Comparison of ENCODE assay signal across 1 cellular context in the genomic region with DNA sequence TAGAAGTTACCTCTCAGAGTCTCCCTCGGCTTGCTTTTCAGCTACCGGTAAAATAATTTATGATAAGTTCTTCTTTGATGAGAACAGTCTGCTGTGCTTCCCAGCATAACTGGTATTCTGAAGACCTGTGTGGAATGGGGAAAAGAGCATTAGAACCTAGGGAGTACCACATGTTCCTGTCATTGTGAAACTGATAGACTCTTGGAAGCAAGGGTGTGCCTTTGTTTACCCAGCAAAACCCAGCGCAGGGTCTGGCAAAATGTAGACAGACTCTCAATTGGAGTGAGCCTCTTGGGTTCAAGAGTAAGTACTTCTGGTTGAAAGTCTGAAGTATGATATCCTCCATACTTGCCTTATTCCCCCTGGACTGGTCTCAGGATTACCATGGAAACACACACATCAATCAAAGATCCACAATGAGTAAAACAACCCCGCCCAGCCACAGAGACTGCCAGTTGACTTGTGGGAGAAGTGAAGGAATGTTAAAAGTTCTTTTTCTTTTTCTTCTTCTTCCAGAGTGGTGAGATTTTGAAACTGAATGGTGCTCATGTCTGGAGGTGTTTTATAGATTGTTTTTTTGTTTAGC.
TF ChIP-seq lines count a peak whose summit lies in the region.

No MANE protein-coding gene starts in this region.

TF ChIP-seq in IMR-90, 13 proteins besides CTCF, POLR2A, EP300 and RAD21:
- TF ChIP-seq, protein P1, sequence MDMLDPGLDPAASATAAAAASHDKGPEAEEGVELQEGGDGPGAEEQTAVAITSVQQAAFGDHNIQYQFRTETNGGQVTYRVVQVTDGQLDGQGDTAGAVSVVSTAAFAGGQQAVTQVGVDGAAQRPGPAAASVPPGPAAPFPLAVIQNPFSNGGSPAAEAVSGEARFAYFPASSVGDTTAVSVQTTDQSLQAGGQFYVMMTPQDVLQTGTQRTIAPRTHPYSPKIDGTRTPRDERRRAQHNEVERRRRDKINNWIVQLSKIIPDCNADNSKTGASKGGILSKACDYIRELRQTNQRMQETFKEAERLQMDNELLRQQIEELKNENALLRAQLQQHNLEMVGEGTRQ (IDR thresholded peaks at IDR 0.05; ENCODE audit: low read depth, low read length), result no peak
- TF ChIP-seq FOS (IDR thresholded peaks at IDR 0.05; ENCODE audit: low read depth, low read length) (no peak), CEBPB (IDR thresholded peaks at IDR 0.05; ENCODE audit: low read depth, low read length) (no peak), SMC3 (IDR thresholded peaks at IDR 0.05; ENCODE audit: low read depth, low read length) (no peak), NFE2L2 (IDR thresholded peaks at IDR 0.05; ENCODE audit: low read depth, low read length) (no peak), BHLHE40 (IDR thresholded peaks at IDR 0.05; ENCODE audit: low read depth, low read length) (no peak), CHD1 (IDR thresholded peaks at IDR 0.05; ENCODE audit: low read depth, low read length) (no peak), MXI1 (IDR thresholded peaks at IDR 0.05; ENCODE audit: borderline replicate concordance, low read depth, low read length) (no peak), MAZ (IDR thresholded peaks at IDR 0.05; ENCODE audit: borderline replicate concordance, low read depth, low read length) (no peak)
